ENCODE assay signal across 12 cellular contexts in the genomic region with DNA sequence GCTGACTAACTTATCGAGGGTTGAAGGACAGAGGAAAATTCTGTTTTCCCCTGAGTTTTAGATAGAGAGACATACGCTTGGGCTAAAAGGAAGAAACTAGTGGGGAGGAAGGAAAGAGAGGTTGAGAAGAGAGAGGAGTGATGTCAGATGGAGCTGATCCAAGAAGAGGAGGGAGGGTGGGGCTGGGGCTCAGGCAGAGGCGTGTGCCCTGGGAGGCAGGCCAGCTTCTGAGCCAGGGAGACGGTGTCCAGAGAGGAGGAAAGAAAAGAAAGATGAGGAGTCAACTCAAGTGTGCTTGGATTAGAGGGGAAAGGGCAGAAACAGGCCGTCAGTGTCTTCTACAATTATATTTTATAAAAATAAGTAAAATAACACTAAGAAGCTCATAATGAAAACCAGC. TPM values are rescaled to one million over a fixed set of nuclear protein-coding genes. Genes with fewer than 3 reads are reported as not detected.
DNase-seq lines count a peak whose midpoint lies in the region; ATAC-seq and TF ChIP-seq lines count a peak whose summit lies in the region.
"Had no signal": no experiment of that assay in that cellular context is flagged by ENCODE, and none has a peak within 500 bp of the region (broad histone marks: within the 10 kb centered on the region; RNA-seq: fewer than 3 reads in every experiment).

No MANE protein-coding gene starts in this region.

- no peak overlapping the region for H3K4me3 Mint-ChIP-seq in immature natural killer cell
- H3K4me3 Mint-ChIP-seq: activated T-helper 1 cell treated with anti-CD3 and anti-CD28 coated beads, Interleukin-12 subunit alpha, Interleukin-12 subunit beta, Interleukin-2, Interleukin-4 antibody, amounts not matched to agents 30 ng/mL and 10 ng/mL and 1 ng/mL, durations not matched to agents 14 hours and 24 hours and 36 hours; T-helper 1 cell treated with Interleukin-12 subunit alpha and Interleukin-12 subunit beta and Interleukin-4 antibody, amounts not matched to agents 30 μg/mL and 1 μg/mL, for 36 hours had no signal

- peaks cover 13 to 17% of the 10 kb centered on the region in 2 donors for H3K4me1 Mint-ChIP-seq in immature natural killer cell

- DNase-seq in AG08396 (ENCODE audit: low spot score) (peak; percentile 82), NCI-H2196 treated with DMSO at 0.1 percent for 48 hours (lab: John Stamatoyannopoulos, UW; ENCODE audit: unreplicated experiment) (peak; percentile 31), erythroblast (lab: John Stamatoyannopoulos, UW) (peak; percentile 72 to 85), mucosa of gallbladder (ENCODE audit: low spot score) (peak; percentile 55), NCI-H1048 (lab: John Stamatoyannopoulos, UW) (no peak), immature natural killer cell (no peak)
- DNase-seq: NCI-H446 treated with DMSO at 0.1 percent for 48 hours; stimulated activated CD4-positive, alpha-beta T cell treated with anti-CD3 and anti-CD28 coated beads, Interleukin-4, amount 100 ng/mL, for 4 hours had no signal

- ATAC-seq in HG02763 (IDR thresholded peaks at IDR 0.05; ENCODE audit: unreplicated experiment) (no peak), HG03280 (IDR thresholded peaks at IDR 0.05; ENCODE audit: unreplicated experiment) (no peak)

- H3K27ac Mint-ChIP-seq in immature natural killer cell, result no peak overlapping the region
- H3K27ac Mint-ChIP-seq: activated T-helper 1 cell treated with anti-CD3 and anti-CD28 coated beads, Interleukin-12 subunit alpha, Interleukin-12 subunit beta, Interleukin-2, Interleukin-4 antibody, amounts not matched to agents 30 ng/mL and 10 ng/mL and 1 ng/mL, durations not matched to agents 14 hours and 24 hours and 36 hours; T-helper 1 cell treated with Interleukin-12 subunit alpha and Interleukin-12 subunit beta and Interleukin-4 antibody, amounts not matched to agents 30 μg/mL and 1 μg/mL, for 36 hours had no signal

- H3K9me3 Mint-ChIP-seq in immature natural killer cell, result no peaks in the 10 kb centered on the region
- H3K9me3 Mint-ChIP-seq: activated T-helper 1 cell treated with anti-CD3 and anti-CD28 coated beads, Interleukin-12 subunit alpha, Interleukin-12 subunit beta, Interleukin-2, Interleukin-4 antibody, amounts not matched to agents 30 ng/mL and 10 ng/mL and 1 ng/mL, durations not matched to agents 14 hours and 24 hours and 36 hours; T-helper 1 cell treated with Interleukin-12 subunit alpha and Interleukin-12 subunit beta and Interleukin-4 antibody, amounts not matched to agents 30 μg/mL and 1 μg/mL, for 36 hours had no signal

- peaks cover under 1 to 4% (median 1%) of the 10 kb centered on the region in 3 donors for H3K27me3 Mint-ChIP-seq in immature natural killer cell (ENCODE audit: low read depth in 3 of 3)

- H3K36me3 Mint-ChIP-seq in immature natural killer cell, result no peaks in the 10 kb centered on the region

- no peak for TF ChIP-seq POLR2A in erythroblast (IDR thresholded peaks at IDR 0.05; ENCODE audit: low read length)

RNA-seq across cellular contexts. Expression of a gene that starts 56.2 kb away (rescaled TPM):
- total RNA-seq in mucosa of gallbladder, result 15.4 TPM
- 1 to 10 TPM; 3.4 to 9.3 (median 4.4) TPM for polyA plus RNA-seq in immature natural killer cell

Comparison
In these comparisons a context has a peak if more than half of its experiments do, and no peak if none do; other contexts are left out.
1. DNase-seq: peak in AG08396 (single experiment), NCI-H2196 treated with DMSO at 0.1 percent for 48 hours (single experiment), erythroblast (2 of 2) and mucosa of gallbladder (single experiment); none in NCI-H1048 (single experiment) and immature natural killer cell (0 of 3).